20 cellular contexts compared by ENCODE assay signal in genomic region chr11:23252426-23252825, GRCh38.
A peak's percentile ranks its signal among the peaks of the same experiment; 100 is the strongest.
DNase-seq lines count a peak whose midpoint lies in the region; ATAC-seq, FAIRE-seq and TF ChIP-seq lines count a peak whose summit lies in the region.
"Had no signal": no experiment of that assay in that cellular context is flagged by ENCODE, and none has a peak within 500 bp of the region (broad histone marks: within the 10 kb centered on the region; RNA-seq: fewer than 3 reads in every experiment).

No MANE protein-coding gene starts in this region.

- H3K4me3 ChIP-seq in PC-3 (ENCODE audit: low read length) (no peak overlapping the region), bronchial epithelial cell (ENCODE audit: low read depth, low read length) (no peak overlapping the region)
- H3K4me3 ChIP-seq: GM12878, HAP-1 had no signal

- no peaks in the 10 kb centered on the region for H3K36me3 ChIP-seq in PC-3 (ENCODE audit: low read depth, low read length)
- H3K36me3 ChIP-seq in bronchial epithelial cell (ENCODE audit: control insufficient read depth, insufficient read depth, low read length) = no peaks in the 10 kb centered on the region
- H3K36me3 ChIP-seq: HAP-1 had no signal

- in situ Hi-C loops in G401 (cut with HindIII; ENCODE audit: low sequenced_read_pairs) = no loop called here

- no peaks in the 10 kb centered on the region for H3K9me2 ChIP-seq in PC-3 (replicated peaks; ENCODE audit: low read length)

- no peak overlapping the region for H2AFZ ChIP-seq in PC-3 (ENCODE audit: low read length)

- no peak overlapping the region for H3K27ac Mint-ChIP-seq in activated T-helper 17 cell treated with anti-CD3 and anti-CD28 coated beads, Interleukin-2, amount 50 U/mL, for 72 hours

- TF ChIP-seq CTCF in PC-3 (conservative IDR thresholded peaks at IDR 0.05; ENCODE audit: low read depth, low read length) (no peak), bronchial epithelial cell (IDR thresholded peaks at IDR 0.05; ENCODE audit: insufficient read depth, low read length, severe bottlenecking) (no peak)

- no peaks in the 10 kb centered on the region for H3K27me3 Mint-ChIP-seq in activated T-helper 17 cell treated with anti-CD3 and anti-CD28 coated beads, Interleukin-2, amount 50 U/mL, for 72 hours
- H3K27me3 Mint-ChIP-seq: CD4-positive, alpha-beta memory T cell had no signal

- no peaks in the 10 kb centered on the region for H3K4me1 ChIP-seq in PC-3 (ENCODE audit: insufficient read depth, low read length)
- H3K4me1 ChIP-seq: HAP-1 had no signal

- H3K9ac ChIP-seq in PC-3 (ENCODE audit: low read length) = no peak overlapping the region

- POLR2A ChIA-PET in PC-3 (lab: Charles Lee; ENCODE audit: unreplicated experiment) = no interaction called here

- no peak for ATAC-seq in PC-3
- no peak for ATAC-seq in activated T-helper 17 cell treated with anti-CD3 and anti-CD28 coated beads, Interleukin-2, amount 50 U/mL, for 72 hours (replicated peaks)
- ATAC-seq: GM12878 had no signal

- H3F3A ChIP-seq in PC-3 (ENCODE audit: low read length, unreplicated experiment) = no peaks in the 10 kb centered on the region

- no peak for FAIRE-seq in bronchial epithelial cell (lab: Jason Lieb, UNC)
- FAIRE-seq: GM12878, GM18507, H54 had no signal

- H3K4me3 Mint-ChIP-seq in activated T-helper 17 cell treated with anti-CD3 and anti-CD28 coated beads, Interleukin-2, amount 50 U/mL, for 72 hours = no peak overlapping the region
- H3K4me3 Mint-ChIP-seq: CD4-positive, alpha-beta memory T cell had no signal

- H3K27ac ChIP-seq in PC-3 (ENCODE audit: low read length) = no peak overlapping the region

- H3K79me2 ChIP-seq in PC-3 (ENCODE audit: low read length) = no peaks in the 10 kb centered on the region

- no peaks in the 10 kb centered on the region for H3K4me1 Mint-ChIP-seq in activated T-helper 17 cell treated with anti-CD3 and anti-CD28 coated beads, Interleukin-2, amount 50 U/mL, for 72 hours
- H3K4me1 Mint-ChIP-seq: CD4-positive, alpha-beta memory T cell had no signal

- H3K27me3 ChIP-seq in PC-3 (ENCODE audit: low read length) (no peaks in the 10 kb centered on the region), bronchial epithelial cell (ENCODE audit: control insufficient read depth, insufficient read depth, low read length) (no peaks in the 10 kb centered on the region)

- CTCF ChIA-PET in PC-3 (lab: Charles Lee) = no interaction called here

- H3K4me2 ChIP-seq in PC-3 (ENCODE audit: low read length) = no peak overlapping the region

- H3K9me3 Mint-ChIP-seq in activated T-helper 17 cell treated with anti-CD3 and anti-CD28 coated beads, Interleukin-2, amount 50 U/mL, for 72 hours = peaks cover 3% of the 10 kb centered on the region

- intact Hi-C loops in PC-3 (cut with micrococcal nuclease) = no loop called here

- DNase-seq in HCEC 1CT = peak; percentile 30
- DNase-seq in PC-3 = peak; percentile 7
- DNase-seq in bronchial epithelial cell (ENCODE audit: low read depth) = peak; percentile 76
- DNase-seq in myocyte (ENCODE audit: low read depth) = peak; percentile 12
- no peak for DNase-seq in mucosa of gallbladder (ENCODE audit: low spot score)
- DNase-seq in activated CD4-positive, alpha-beta T cell treated with anti-CD3 and anti-CD28 coated beads for 1 hour = no peak
- DNase-seq in G401 (ENCODE audit: low spot score) = no peak
- DNase-seq: C1 segment of cervical spinal cord; Calu3; CD4-positive, alpha-beta memory T cell; COR-L47; DMS53; DMS79 treated with DMSO at 0.1 percent for 48 hours; GDM1; GOT3 had no signal

- no peaks in the 10 kb centered on the region for H4K20me1 ChIP-seq in PC-3 (ENCODE audit: low read length)

- H3K36me3 Mint-ChIP-seq in activated T-helper 17 cell treated with anti-CD3 and anti-CD28 coated beads, Interleukin-2, amount 50 U/mL, for 72 hours (ENCODE audit: low read depth) = no peaks in the 10 kb centered on the region
- H3K36me3 Mint-ChIP-seq: CD4-positive, alpha-beta memory T cell had no signal

- peaks cover 3% of the 10 kb centered on the region; the same call in 1 of the 2 replicates for H3K9me3 ChIP-seq in PC-3 (ENCODE audit: low read length)
- H3K9me3 ChIP-seq: HAP-1 had no signal

- BruUV-seq in PC-3 (replicated peaks; lab: Mats Ljungman, UMichigan) = no TSS peak

Comparison
In these comparisons a context has a peak if more than half of its experiments do, and no peak if none do; other contexts are left out.
1. DNase-seq: peak in HCEC 1CT (single experiment), PC-3 (single experiment), bronchial epithelial cell (single experiment) and myocyte (single experiment); none in mucosa of gallbladder (single experiment), activated CD4-positive, alpha-beta T cell treated with anti-CD3 and anti-CD28 coated beads for 1 hour (single experiment) and G401 (single experiment).